Comparison of ENCODE assay signal across 9 cellular contexts in the genomic region with DNA sequence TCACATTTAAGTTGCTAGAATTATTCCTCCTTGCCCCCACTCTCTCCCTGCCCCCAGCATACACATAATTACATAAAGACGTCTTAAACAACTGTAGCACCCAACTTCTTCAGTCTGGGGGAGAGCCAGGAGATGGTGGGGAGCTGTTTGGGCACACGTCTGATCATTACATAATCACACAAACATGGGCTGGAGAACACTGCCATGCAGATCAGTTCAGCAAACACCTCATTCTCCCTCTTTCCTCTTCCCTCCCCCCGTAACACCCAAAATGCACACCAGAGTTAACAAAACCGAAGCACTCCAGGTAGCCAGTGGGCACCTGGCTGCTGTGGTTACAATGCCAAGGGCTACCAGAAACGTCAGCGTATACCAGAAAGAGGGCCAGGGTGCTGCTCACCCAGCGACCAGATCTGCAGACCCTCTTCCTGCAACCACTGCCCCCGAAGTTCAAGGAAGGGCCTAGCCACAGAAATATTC. TPM values are rescaled to one million over a fixed set of nuclear protein-coding genes. Genes with fewer than 3 reads are reported as not detected.
DNase-seq lines count a peak whose midpoint lies in the region; ATAC-seq lines count a peak whose summit lies in the region.
"Had no signal": no experiment of that assay in that cellular context is flagged by ENCODE, and none has a peak within 500 bp of the region (broad histone marks: within the 10 kb centered on the region; RNA-seq: fewer than 3 reads in every experiment).

No MANE protein-coding gene starts in this region.

- H3K9ac ChIP-seq in iPS-18a (ENCODE audit: low read length) = no peak overlapping the region

- H3K36me3 ChIP-seq in iPS-18a (ENCODE audit: control insufficient read depth, low read depth, low read length) = no peaks in the 10 kb centered on the region

- peaks cover 47% of the 10 kb centered on the region for H3K27me3 ChIP-seq in iPS-18a (ENCODE audit: control insufficient read depth, insufficient read depth, low read length)

- H3K4me1 Mint-ChIP-seq in activated CD4-positive, alpha-beta T cell treated with anti-CD3 and anti-CD28 coated beads, Interleukin-2, amount 10 ng/mL, durations not matched to agents 24 days and 14 days = peaks cover 68% of the 10 kb centered on the region
- H3K4me1 Mint-ChIP-seq in activated CD8-positive, alpha-beta T cell treated with anti-CD3 and anti-CD28 coated beads, Interleukin-2, amount 10 ng/mL, durations not matched to agents 7 days and 5 days (ENCODE audit: low read depth) = peaks cover 79% of the 10 kb centered on the region
- H3K4me1 Mint-ChIP-seq in stimulated activated effector memory CD8-positive, alpha-beta T cell treated with anti-CD3 and anti-CD28 coated beads, Interleukin-12 subunit alpha, Interleukin-12 subunit beta, amount 100 ng/mL, for 72 hours = peaks cover 84% of the 10 kb centered on the region

- CTCF ChIA-PET in activated CD8-positive, alpha-beta T cell treated with anti-CD3 and anti-CD28 coated beads, Interleukin-2, amount 10 ng/mL, durations not matched to agents 7 days and 5 days (lab: Charles Lee) = interaction anchor here (1.2 to 6.1 kb wide), 5 partner anchors 10 to 343 kb away, joined by 4 to 71 read pairs (median 7); no protein-coding TSS in a partner anchor

- peak overlapping the region; percentile 95 for H3K4me3 Mint-ChIP-seq in activated CD4-positive, alpha-beta T cell treated with anti-CD3 and anti-CD28 coated beads, Interleukin-2, amount 10 ng/mL, durations not matched to agents 24 days and 14 days
- peak overlapping the region; percentile 77 for H3K4me3 Mint-ChIP-seq in activated CD8-positive, alpha-beta T cell treated with anti-CD3 and anti-CD28 coated beads, Interleukin-2, amount 10 ng/mL, durations not matched to agents 7 days and 5 days
- peak overlapping the region; percentile 77 for H3K4me3 Mint-ChIP-seq in stimulated activated effector memory CD8-positive, alpha-beta T cell treated with anti-CD3 and anti-CD28 coated beads, Interleukin-12 subunit alpha, Interleukin-12 subunit beta, amount 100 ng/mL, for 72 hours

- peak; percentile 61 for DNase-seq in activated CD4-positive, alpha-beta T cell treated with anti-CD3 and anti-CD28 coated beads, Interleukin-2, amount 10 ng/mL, durations not matched to agents 24 days and 14 days
- DNase-seq in activated CD4-positive, alpha-beta T cell treated with anti-CD3 and anti-CD28 coated beads for 4 hours = no peak
- DNase-seq in activated CD8-positive, alpha-beta T cell treated with anti-CD3 and anti-CD28 coated beads, Interleukin-2, amount 10 ng/mL, durations not matched to agents 7 days and 5 days = no peak
- DNase-seq in stimulated activated effector memory CD8-positive, alpha-beta T cell treated with anti-CD3 and anti-CD28 coated beads, Interleukin-12 subunit alpha, Interleukin-12 subunit beta, amount 100 ng/mL, for 72 hours (ENCODE audit: low spot score in 2 of 2) = peak in 1 of 2 donors; percentile 51
- DNase-seq in substantia nigra (lab: John Stamatoyannopoulos, UW) (no peak), cerebellar nuclear complex (lab: John Stamatoyannopoulos, UW) (no peak)
- DNase-seq: NCI-H1694 had no signal

- peak overlapping the region; percentile 53 for H3K4me3 ChIP-seq in iPS-18a (ENCODE audit: low read length)

- H3K27ac ChIP-seq in iPS-18a (ENCODE audit: low read length) = no peak overlapping the region
- H3K27ac ChIP-seq in substantia nigra (ENCODE audit: low read depth, low read length, poor library complexity, severe bottlenecking) = no peak overlapping the region

- H3K4me1 ChIP-seq in iPS-18a (ENCODE audit: control insufficient read depth, low read depth, low read length) = peaks cover 20% of the 10 kb centered on the region

- H3K9me3 ChIP-seq in iPS-18a (ENCODE audit: control insufficient read depth, low read depth, low read length) = no peaks in the 10 kb centered on the region

- H3K27me3 Mint-ChIP-seq in activated CD4-positive, alpha-beta T cell treated with anti-CD3 and anti-CD28 coated beads, Interleukin-2, amount 10 ng/mL, durations not matched to agents 24 days and 14 days = peaks cover 1% of the 10 kb centered on the region
- H3K27me3 Mint-ChIP-seq in activated CD8-positive, alpha-beta T cell treated with anti-CD3 and anti-CD28 coated beads, Interleukin-2, amount 10 ng/mL, durations not matched to agents 7 days and 5 days (ENCODE audit: low read depth) = peaks cover 6% of the 10 kb centered on the region

- H3K9me3 Mint-ChIP-seq in activated CD4-positive, alpha-beta T cell treated with anti-CD3 and anti-CD28 coated beads, Interleukin-2, amount 10 ng/mL, durations not matched to agents 24 days and 14 days = peaks cover 6% of the 10 kb centered on the region
- peaks cover 4% of the 10 kb centered on the region for H3K9me3 Mint-ChIP-seq in activated CD8-positive, alpha-beta T cell treated with anti-CD3 and anti-CD28 coated beads, Interleukin-2, amount 10 ng/mL, durations not matched to agents 7 days and 5 days (ENCODE audit: insufficient read depth)
- no peaks in the 10 kb centered on the region for H3K9me3 Mint-ChIP-seq in stimulated activated effector memory CD8-positive, alpha-beta T cell treated with anti-CD3 and anti-CD28 coated beads, Interleukin-12 subunit alpha, Interleukin-12 subunit beta, amount 100 ng/mL, for 72 hours

- intact Hi-C loops in activated CD4-positive, alpha-beta T cell treated with anti-CD3 and anti-CD28 coated beads, Interleukin-2, amount 10 ng/mL, durations not matched to agents 24 days and 14 days (cut with micrococcal nuclease) = loop anchor here (5.0 kb wide), 1 partner anchor 175 kb away; no protein-coding TSS in a partner anchor

- ATAC-seq in activated CD8-positive, alpha-beta T cell treated with anti-CD3 and anti-CD28 coated beads, Interleukin-2, amount 10 ng/mL, durations not matched to agents 7 days and 5 days = no peak
- ATAC-seq in stimulated activated effector memory CD8-positive, alpha-beta T cell treated with anti-CD3 and anti-CD28 coated beads, Interleukin-12 subunit alpha, Interleukin-12 subunit beta, amount 100 ng/mL, for 72 hours = no peak
- no peak for ATAC-seq in HG03175 (IDR thresholded peaks at IDR 0.05; ENCODE audit: unreplicated experiment)

- H3K36me3 Mint-ChIP-seq in activated CD4-positive, alpha-beta T cell treated with anti-CD3 and anti-CD28 coated beads, Interleukin-2, amount 10 ng/mL, durations not matched to agents 24 days and 14 days (ENCODE audit: low read depth) = peaks cover 2% of the 10 kb centered on the region
- H3K36me3 Mint-ChIP-seq in activated CD8-positive, alpha-beta T cell treated with anti-CD3 and anti-CD28 coated beads, Interleukin-2, amount 10 ng/mL, durations not matched to agents 7 days and 5 days (ENCODE audit: low read depth) = peaks cover 12% of the 10 kb centered on the region
- H3K36me3 Mint-ChIP-seq in stimulated activated effector memory CD8-positive, alpha-beta T cell treated with anti-CD3 and anti-CD28 coated beads, Interleukin-12 subunit alpha, Interleukin-12 subunit beta, amount 100 ng/mL, for 72 hours = peaks cover 8% of the 10 kb centered on the region

- peak overlapping the region; percentile 82 for H3K27ac Mint-ChIP-seq in activated CD4-positive, alpha-beta T cell treated with anti-CD3 and anti-CD28 coated beads, Interleukin-2, amount 10 ng/mL, durations not matched to agents 24 days and 14 days
- H3K27ac Mint-ChIP-seq in activated CD8-positive, alpha-beta T cell treated with anti-CD3 and anti-CD28 coated beads, Interleukin-2, amount 10 ng/mL, durations not matched to agents 7 days and 5 days = peak overlapping the region; percentile 89
- H3K27ac Mint-ChIP-seq in stimulated activated effector memory CD8-positive, alpha-beta T cell treated with anti-CD3 and anti-CD28 coated beads, Interleukin-12 subunit alpha, Interleukin-12 subunit beta, amount 100 ng/mL, for 72 hours = peak overlapping the region; percentile 91

- POLR2A ChIA-PET in activated CD8-positive, alpha-beta T cell treated with anti-CD3 and anti-CD28 coated beads, Interleukin-2, amount 10 ng/mL, durations not matched to agents 7 days and 5 days (lab: Charles Lee) = interaction anchor here (0.6 to 2.9 kb wide), 3 partner anchors 15 to 25 kb away, joined by 3 to 19 read pairs (median 4); no protein-coding TSS in a partner anchor

RNA-seq across cellular contexts. Expression of a gene that starts 1.6 kb away (rescaled TPM):
- total RNA-seq in activated CD4-positive, alpha-beta T cell treated with anti-CD3 and anti-CD28 coated beads, Interleukin-2, amount 10 ng/mL, durations not matched to agents 24 days and 14 days = 70.5 and 73.9 TPM in 2 replicates
- total RNA-seq in activated CD8-positive, alpha-beta T cell treated with anti-CD3 and anti-CD28 coated beads, Interleukin-2, amount 10 ng/mL, durations not matched to agents 7 days and 5 days = 10 to 100 TPM; 10.8 to 11.8 TPM
